ENCODE assay signal across 8 cellular contexts in the genomic region with DNA sequence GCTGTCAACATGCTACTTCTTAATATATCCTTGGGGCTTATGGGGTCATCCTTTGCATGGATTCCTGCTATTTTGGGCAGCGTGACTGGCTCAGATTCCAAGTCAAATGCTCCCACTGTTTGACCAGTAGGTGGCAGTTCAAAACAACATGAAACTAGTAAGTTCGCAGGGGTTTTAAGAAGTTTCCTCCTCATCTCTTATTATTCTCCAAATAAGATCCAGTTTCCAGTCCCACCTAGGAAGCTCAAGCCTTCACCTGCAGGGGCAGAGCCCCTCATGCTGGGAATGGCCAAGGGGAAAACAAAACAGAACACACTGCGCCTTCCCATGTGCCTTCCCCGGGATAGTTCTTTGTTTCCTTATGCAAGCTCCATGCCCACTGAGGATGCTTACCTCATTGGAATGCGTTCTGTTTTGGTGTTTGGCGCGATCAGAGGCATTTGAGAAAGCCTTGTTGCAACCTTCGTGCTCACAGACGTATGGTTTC.
DNase-seq lines count a peak whose midpoint lies in the region; ATAC-seq and TF ChIP-seq lines count a peak whose summit lies in the region.

No MANE protein-coding gene starts in this region.

- ATAC-seq in right cardiac atrium (peak; percentile 59 to 65), GM21737 (IDR thresholded peaks at IDR 0.05; ENCODE audit: unreplicated experiment) (no peak), HG03095 (IDR thresholded peaks at IDR 0.05; ENCODE audit: unreplicated experiment) (no peak)

- peaks cover 0 to 4% (median 0%) of the 10 kb centered on the region in 3 donors for H3K36me3 ChIP-seq in skeletal muscle tissue (ENCODE audit: control insufficient read depth in 3 of 3, insufficient read depth in 3 of 3, low read length in 3 of 3)

- peak; percentile 68 for TF ChIP-seq CTCF in WI38 (IDR thresholded peaks at IDR 0.05; ENCODE audit: low read depth, low read length)

- 55% methylated on average over 9 of the region's 9 CpGs for WGBS in right cardiac atrium

- H3K4me3 ChIP-seq in WI38 (ENCODE audit: low read depth, low read length) (no peak overlapping the region), right cardiac atrium (ENCODE audit: low read length) (no peak overlapping the region), skeletal muscle tissue (ENCODE audit: low read length in 3 of 3) (peak overlapping the region; percentile 7 to 39 (median 32))

- H3K9me3 ChIP-seq in right cardiac atrium (ENCODE audit: control insufficient read depth, low read length) (no peaks in the 10 kb centered on the region), skeletal muscle tissue (ENCODE audit: control insufficient read depth in 3 of 3, low read length in 3 of 3) (no peaks in the 10 kb centered on the region)

- H3K9ac ChIP-seq in skeletal muscle tissue (ENCODE audit: low read depth in 1 of 3, low read length in 3 of 3), result peak overlapping the region in 2 of 3 donors; percentile 9 to 44

- peak; percentile 69 for DNase-seq in COLO829 (ENCODE audit: low spot score)
- peak; percentile 51 for DNase-seq in HuH-7 (ENCODE audit: low spot score)
- DNase-seq in right cardiac atrium, result no peak
- no peak for DNase-seq in 8988T

- H3K4me1 ChIP-seq in right cardiac atrium (ENCODE audit: control insufficient read depth, insufficient read depth, low read length) (no peaks in the 10 kb centered on the region), skeletal muscle tissue (ENCODE audit: control insufficient read depth in 3 of 3, insufficient read depth in 3 of 3, low read length in 3 of 3) (peaks cover 30 to 41% (median 34%) of the 10 kb centered on the region in 3 donors)

- intact Hi-C loops in right cardiac atrium (cut with DNase I), result loop anchor here in 2 of 4 donors (5.0 to 10.0 kb wide), 2 partner anchors 855 to 858 kb away; no protein-coding TSS in a partner anchor

- H3K27me3 ChIP-seq in right cardiac atrium (ENCODE audit: control insufficient read depth, insufficient read depth) (no peaks in the 10 kb centered on the region), skeletal muscle tissue (ENCODE audit: control insufficient read depth in 3 of 3, insufficient read depth in 3 of 3, low read length in 3 of 3) (no peaks in the 10 kb centered on the region)

- H3K27ac ChIP-seq in right cardiac atrium (ENCODE audit: low read length) (no peak overlapping the region), skeletal muscle tissue (ENCODE audit: low read depth, low read length) (peak overlapping the region; percentile 56)

Comparison
In these comparisons a context has a peak if more than half of its experiments do, and no peak if none do; other contexts are left out.
1. DNase-seq: peak in COLO829 (single experiment) and HuH-7 (single experiment); none in right cardiac atrium (0 of 3) and 8988T (single experiment).
2. H3K4me3 ChIP-seq: peak in skeletal muscle tissue (3 of 3); none in WI38 (single experiment) and right cardiac atrium (single experiment).
3. ATAC-seq: peak in right cardiac atrium (2 of 2); none in GM21737 (single experiment) and HG03095 (single experiment).